In genomic region chr12:116152268-116152667, GRCh38 we compare ENCODE assay signal across 12 cellular contexts.
DNase-seq lines count a peak whose midpoint lies in the region; ATAC-seq and TF ChIP-seq lines count a peak whose summit lies in the region.
"Had no signal": no experiment of that assay in that cellular context is flagged by ENCODE, and none has a peak within 500 bp of the region (broad histone marks: within the 10 kb centered on the region; RNA-seq: fewer than 3 reads in every experiment).

No MANE protein-coding gene starts in this region.

- no peaks in the 10 kb centered on the region for H3K9me3 ChIP-seq in body of pancreas
- H3K9me3 ChIP-seq: MG63 had no signal

- no peaks in the 10 kb centered on the region for H3K9me3 Mint-ChIP-seq in natural killer cell
- H3K9me3 Mint-ChIP-seq: activated T-helper 1 cell treated with anti-CD3 and anti-CD28 coated beads, Interleukin-12 subunit alpha, Interleukin-12 subunit beta, Interleukin-2, Interleukin-4 antibody, amounts not matched to agents 30 ng/mL and 10 ng/mL and 1 ng/mL, durations not matched to agents 14 hours and 24 hours and 36 hours; CD8-positive, alpha-beta memory T cell had no signal

- intact Hi-C loops in natural killer cell (cut with micrococcal nuclease) (no loop called here), body of pancreas (cut with DNase I) (no loop called here)

- TF ChIP-seq CTCF in AG09319 (IDR thresholded peaks at IDR 0.05; ENCODE audit: low read depth, low read length) (no peak), choroid plexus epithelial cell (conservative IDR thresholded peaks at IDR 0.05; ENCODE audit: low read depth, low read length) (no peak), natural killer cell (IDR thresholded peaks at IDR 0.05) (no peak), body of pancreas (IDR thresholded peaks at IDR 0.05) (no peak)

- H3K36me3 Mint-ChIP-seq in natural killer cell, result no peaks in the 10 kb centered on the region
- H3K36me3 Mint-ChIP-seq: CD8-positive, alpha-beta memory T cell had no signal

- H3K4me3 Mint-ChIP-seq in natural killer cell, result no peak overlapping the region
- H3K4me3 Mint-ChIP-seq: activated T-helper 1 cell treated with anti-CD3 and anti-CD28 coated beads, Interleukin-12 subunit alpha, Interleukin-12 subunit beta, Interleukin-2, Interleukin-4 antibody, amounts not matched to agents 30 ng/mL and 10 ng/mL and 1 ng/mL, durations not matched to agents 14 hours and 24 hours and 36 hours; CD8-positive, alpha-beta memory T cell had no signal

- H3K36me3 ChIP-seq in body of pancreas (replicated peaks in 1 of 2; ENCODE audit: insufficient read depth in 1 of 2, low read depth in 2 of 2), result no peaks in the 10 kb centered on the region
- H3K36me3 ChIP-seq: MG63 had no signal

- WGBS in body of pancreas, 2 donors, result 78% methylated on average over 4 of the region's 4 CpGs

- no peaks in the 10 kb centered on the region for H3K27me3 Mint-ChIP-seq in natural killer cell (ENCODE audit: low read depth in 2 of 2)
- H3K27me3 Mint-ChIP-seq: CD8-positive, alpha-beta memory T cell had no signal

- peak; percentile 47 for DNase-seq in AG09319 (ENCODE audit: extremely low read depth, low read depth)
- peak; percentile 85 for DNase-seq in LHCN-M2 (ENCODE audit: low read depth)
- DNase-seq in choroid plexus epithelial cell (ENCODE audit: low read depth), result peak; percentile 98
- DNase-seq in natural killer cell, result no peak
- no peak for DNase-seq in activated CD4-positive, alpha-beta T cell treated with anti-CD3 and anti-CD28 coated beads for 4 hours
- no peak for DNase-seq in NCI-H187 (lab: John Stamatoyannopoulos, UW)
- DNase-seq in body of pancreas, result no peak
- DNase-seq: CD8-positive, alpha-beta memory T cell; MG63; NCI-H2171 had no signal

- H3K27ac ChIP-seq in body of pancreas, result no peak overlapping the region

- no peak for TF ChIP-seq POLR2A in body of pancreas (IDR thresholded peaks at IDR 0.05)

- no peaks in the 10 kb centered on the region for H3K27me3 ChIP-seq in body of pancreas
- H3K27me3 ChIP-seq: MG63 had no signal

- ATAC-seq in natural killer cell, result peak; percentile 76 to 93 (median 88)
- ATAC-seq in GM21447 (IDR thresholded peaks at IDR 0.05; ENCODE audit: unreplicated experiment), result no peak
- no peak for ATAC-seq in body of pancreas

- peak overlapping the region; percentile 7 to 32 for H3K27ac Mint-ChIP-seq in natural killer cell
- H3K27ac Mint-ChIP-seq: activated T-helper 1 cell treated with anti-CD3 and anti-CD28 coated beads, Interleukin-12 subunit alpha, Interleukin-12 subunit beta, Interleukin-2, Interleukin-4 antibody, amounts not matched to agents 30 ng/mL and 10 ng/mL and 1 ng/mL, durations not matched to agents 14 hours and 24 hours and 36 hours had no signal

- H3K4me3 ChIP-seq in choroid plexus epithelial cell (ENCODE audit: low read depth, low read length) (no peak overlapping the region), body of pancreas (no peak overlapping the region)
- H3K4me3 ChIP-seq: MG63 had no signal

- peaks cover 55 to 58% of the 10 kb centered on the region in 2 donors for H3K4me1 Mint-ChIP-seq in natural killer cell

- H3K4me1 ChIP-seq in body of pancreas, result peaks cover 40% of the 10 kb centered on the region

Comparison
In these comparisons a context has a peak if more than half of its experiments do, and no peak if none do; other contexts are left out.
1. DNase-seq: peak in AG09319 (single experiment), LHCN-M2 (single experiment) and choroid plexus epithelial cell (single experiment); none in natural killer cell (single experiment), activated CD4-positive, alpha-beta T cell treated with anti-CD3 and anti-CD28 coated beads for 4 hours (0 of 2), NCI-H187 (0 of 2) and body of pancreas (0 of 4).
2. ATAC-seq: peak in natural killer cell (3 of 3); none in GM21447 (single experiment) and body of pancreas (single experiment).